Comparison of ENCODE assay signal across 22 cellular contexts in genomic region chr19:30565680-30566079, GRCh38.
"Had no signal": no experiment of that assay in that cellular context is flagged by ENCODE, and none has a peak within 500 bp of the region (broad histone marks: within the 10 kb centered on the region; RNA-seq: fewer than 3 reads in every experiment).

No MANE protein-coding gene starts in this region.

- DNase-seq: activated CD4-positive, alpha-beta T cell treated with anti-CD3 and anti-CD28 coated beads, Interleukin-2, amount 10 ng/mL, durations not matched to agents 24 days and 14 days; activated CD4-positive, CD25-positive, alpha-beta regulatory T cell; activated CD8-positive, alpha-beta memory T cell treated with anti-CD3 and anti-CD28 coated beads, Interleukin-2, amount 50 U/mL, for 4 hours; activated CD8-positive, alpha-beta T cell treated with anti-CD3 and anti-CD28 coated beads, Interleukin-2, amount 10 ng/mL, durations not matched to agents 7 days and 5 days; activated gamma-delta T cell; activated T-cell treated with anti-CD3 and anti-CD28 coated beads, Interleukin-2, amount 50 U/mL, for 48 hours; amniotic stem cell; body of pancreas; cortex of kidney; effector CD8-positive, alpha-beta T cell; gastrocnemius medialis; heart left ventricle; immature natural killer cell; left colon; stimulated activated CD4-positive, alpha-beta T cell treated with anti-CD3 and anti-CD28 coated beads, Interleukin-12 subunit alpha, Interleukin-12 subunit beta, amount 100 ng/mL, for 4 hours; stimulated activated CD4-positive, alpha-beta T cell treated with anti-CD3 and anti-CD28 coated beads, Interleukin-2, amount 100 ng/mL, for 24 hours; transverse colon had no signal

- H3K27ac ChIP-seq: body of pancreas, epithelial cell of prostate, gastrocnemius medialis, heart left ventricle, parathyroid adenoma, transverse colon, vagina had no signal

- ATAC-seq: activated CD8-positive, alpha-beta T cell treated with anti-CD3 and anti-CD28 coated beads, Interleukin-2, amount 10 ng/mL, durations not matched to agents 7 days and 5 days; activated naive CD4-positive, alpha-beta T cell treated with anti-CD3 and anti-CD28 coated beads, Interleukin-2, amount 50 U/mL, for 72 hours; body of pancreas; gastrocnemius medialis; heart left ventricle; left colon; stimulated activated effector memory CD8-positive, alpha-beta T cell treated with anti-CD3 and anti-CD28 coated beads, Interleukin-12 subunit alpha, Interleukin-12 subunit beta, amount 100 ng/mL, for 72 hours had no signal
